Comparison of ENCODE assay signal across 8 cellular contexts in the genomic region with DNA sequence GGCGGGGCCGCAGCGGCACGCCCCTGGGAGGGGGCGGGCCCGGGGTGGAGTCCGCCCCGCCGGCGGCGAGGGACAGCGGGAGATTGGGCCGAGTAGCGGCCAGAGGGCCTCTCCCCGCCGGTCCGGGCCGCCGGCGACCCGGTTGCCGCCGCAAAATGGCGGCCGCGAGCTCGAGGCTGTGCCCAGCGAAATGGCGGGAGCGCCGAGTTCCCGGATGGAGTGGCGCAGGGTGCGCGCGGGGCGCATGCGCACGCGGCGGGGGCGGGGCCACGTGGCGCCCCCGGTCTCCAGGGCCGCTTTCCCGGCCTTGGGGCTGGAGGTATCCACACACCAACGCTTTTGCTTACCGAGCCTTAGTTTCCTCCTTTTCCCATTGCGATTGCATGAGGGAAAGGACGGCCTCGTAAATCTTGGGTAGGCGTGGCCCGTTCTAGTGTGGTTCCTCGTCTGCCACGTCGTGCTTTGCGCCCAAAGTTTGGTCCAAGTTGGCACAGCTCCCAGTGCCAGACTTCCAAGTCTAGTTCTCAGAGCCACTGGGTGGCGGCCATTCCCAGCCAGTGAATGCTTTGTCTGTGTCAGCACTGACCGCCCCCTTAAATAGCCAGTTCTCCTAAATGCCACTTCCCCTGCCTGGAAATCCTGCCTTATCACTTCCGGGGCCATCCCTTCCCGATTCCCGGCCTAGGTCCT. TPM values are rescaled to one million over a fixed set of nuclear protein-coding genes. Genes with fewer than 3 reads are reported as not detected.
DNase-seq lines count a peak whose midpoint lies in the region; ATAC-seq and TF ChIP-seq lines count a peak whose summit lies in the region.

No MANE protein-coding gene starts in this region.

- peaks cover 49% of the 10 kb centered on the region for H3K36me3 Mint-ChIP-seq in activated CD4-positive, alpha-beta T cell treated with anti-CD3 and anti-CD28 coated beads for 36 hours (ENCODE audit: low read depth)

- H3K27ac Mint-ChIP-seq in activated CD4-positive, alpha-beta T cell treated with anti-CD3 and anti-CD28 coated beads for 36 hours: peak overlapping the region; percentile 87

- TF ChIP-seq CTCF in AG04449 (IDR thresholded peaks at IDR 0.05; ENCODE audit: insufficient read depth, low read length, missing control alignments) (no peak), coronary artery (IDR thresholded peaks at IDR 0.05) (no peak)

- H3K9me3 Mint-ChIP-seq in activated CD4-positive, alpha-beta T cell treated with anti-CD3 and anti-CD28 coated beads for 36 hours (ENCODE audit: low read depth): no peaks in the 10 kb centered on the region

- POLR2A ChIA-PET in AG04449 (lab: Yijun Ruan, JAX): interaction anchor here (0.6 to 1.7 kb wide), 28 partner anchors 8 to 1119 kb away, joined by 3 to 90 read pairs (median 6); partner anchors contain the start of genes ATP5F1D, CNN2 and REEP6
- POLR2A ChIA-PET in activated CD4-positive, alpha-beta T cell treated with anti-CD3 and anti-CD28 coated beads for 36 hours (lab: Charles Lee): interaction anchor here (0.5 to 1.7 kb wide), 28 partner anchors 8 to 759 kb away, joined by 3 to 59 read pairs (median 4); partner anchors contain the start of genes CNN2, NDUFS7, REEP6 and RNU6-2

- no peak for DNase-seq in AG04449 (ENCODE audit: low read depth, low spot score)
- peak; percentile 90 for DNase-seq in NCI-H2227 (lab: John Stamatoyannopoulos, UW; ENCODE audit: unreplicated experiment)
- DNase-seq in activated CD4-positive, alpha-beta T cell treated with anti-CD3 and anti-CD28 coated beads for 36 hours: peak; percentile 93
- peak; percentile 94 for DNase-seq in coronary artery (ENCODE audit: low spot score)
- peak; percentile 89 for DNase-seq in left lobe of liver (ENCODE audit: low spot score)
- DNase-seq in stimulated activated CD4-positive, alpha-beta T cell treated with anti-CD3 and anti-CD28 coated beads, Interleukin-2, amount 100 ng/mL, for 24 hours: peak; percentile 87

- peak; percentile 27 for ATAC-seq in GM18868 (IDR thresholded peaks at IDR 0.05; ENCODE audit: unreplicated experiment)
- peak; percentile 9 for ATAC-seq in HG03095 (IDR thresholded peaks at IDR 0.05; ENCODE audit: unreplicated experiment)
- ATAC-seq in activated CD4-positive, alpha-beta T cell treated with anti-CD3 and anti-CD28 coated beads for 36 hours: peak; percentile 27
- ATAC-seq in left lobe of liver: peak; percentile 21

- no peaks in the 10 kb centered on the region for H3K27me3 Mint-ChIP-seq in activated CD4-positive, alpha-beta T cell treated with anti-CD3 and anti-CD28 coated beads for 36 hours

- peak overlapping the region; percentile 82 for H3K4me3 ChIP-seq in AG04449 (ENCODE audit: low read depth, low read length)
- peak overlapping the region; percentile 92 for H3K4me3 ChIP-seq in coronary artery

- H3K27ac ChIP-seq in coronary artery: peak overlapping the region; percentile 99 to 100

- CTCF ChIA-PET in AG04449 (lab: Yijun Ruan, JAX): interaction anchor here (1.7 to 11.8 kb wide), 3 partner anchors 10 to 27 kb away, joined by 5 to 626 read pairs (median 69); partner anchors contain the start of gene ATP5F1D
- CTCF ChIA-PET in activated CD4-positive, alpha-beta T cell treated with anti-CD3 and anti-CD28 coated beads for 36 hours (lab: Charles Lee): interaction anchor here (0.6 to 7.2 kb wide), 9 partner anchors 11 to 202 kb away, joined by 3 to 163 read pairs (median 4); partner anchors contain the start of genes ARHGAP45 and ATP5F1D

- peaks cover 68% of the 10 kb centered on the region for H3K4me1 Mint-ChIP-seq in activated CD4-positive, alpha-beta T cell treated with anti-CD3 and anti-CD28 coated beads for 36 hours

- H3K4me3 Mint-ChIP-seq in activated CD4-positive, alpha-beta T cell treated with anti-CD3 and anti-CD28 coated beads for 36 hours: peak overlapping the region; percentile 84

- intact Hi-C loops in activated CD4-positive, alpha-beta T cell treated with anti-CD3 and anti-CD28 coated beads for 36 hours (cut with DNase I, micrococcal nuclease): loop anchor here (1.0 to 10.0 kb wide), 10 partner anchors 9 to 825 kb away; partner anchors contain the start of genes DAZAP1 (in 1 of the 2), GPX4 (in 1 of the 2), IZUMO4 (in 1 of the 2) and KLF16 (in 1 of the 2)

RNA-seq across cellular contexts. Expression of gene CIRBP, which starts 0.5 kb away (rescaled TPM):
- total RNA-seq in activated CD4-positive, alpha-beta T cell treated with anti-CD3 and anti-CD28 coated beads for 36 hours: 100 to 1,000 TPM; 123 to 188 TPM
- 125 TPM for total RNA-seq in left lobe of liver

RNA-seq across cellular contexts. Expression of gene FAM174C, which starts 5.7 kb away (rescaled TPM):
- 10 to 100 TPM; 75.3 to 88.3 TPM for total RNA-seq in activated CD4-positive, alpha-beta T cell treated with anti-CD3 and anti-CD28 coated beads for 36 hours
- 48.0 TPM for total RNA-seq in left lobe of liver

RNA-seq across cellular contexts. Expression of gene EFNA2, which starts 16.1 kb away (rescaled TPM):
- total RNA-seq in activated CD4-positive, alpha-beta T cell treated with anti-CD3 and anti-CD28 coated beads for 36 hours: not detected
- total RNA-seq in left lobe of liver: 8.6 TPM

RNA-seq across cellular contexts. Expression of gene MIDN, which starts 21.2 kb away (rescaled TPM):
- 10 to 100 TPM; 46.5 to 47.9 TPM for total RNA-seq in activated CD4-positive, alpha-beta T cell treated with anti-CD3 and anti-CD28 coated beads for 36 hours
- 51.7 TPM for total RNA-seq in left lobe of liver

RNA-seq across cellular contexts. Expression of gene ATP5F1D, which starts 28.1 kb away (rescaled TPM):
- 100 to 1,000 TPM; 161 to 180 TPM for total RNA-seq in activated CD4-positive, alpha-beta T cell treated with anti-CD3 and anti-CD28 coated beads for 36 hours
- total RNA-seq in left lobe of liver: 282 TPM
